Comparison of ENCODE assay signal across 1 cellular context in the genomic region with DNA sequence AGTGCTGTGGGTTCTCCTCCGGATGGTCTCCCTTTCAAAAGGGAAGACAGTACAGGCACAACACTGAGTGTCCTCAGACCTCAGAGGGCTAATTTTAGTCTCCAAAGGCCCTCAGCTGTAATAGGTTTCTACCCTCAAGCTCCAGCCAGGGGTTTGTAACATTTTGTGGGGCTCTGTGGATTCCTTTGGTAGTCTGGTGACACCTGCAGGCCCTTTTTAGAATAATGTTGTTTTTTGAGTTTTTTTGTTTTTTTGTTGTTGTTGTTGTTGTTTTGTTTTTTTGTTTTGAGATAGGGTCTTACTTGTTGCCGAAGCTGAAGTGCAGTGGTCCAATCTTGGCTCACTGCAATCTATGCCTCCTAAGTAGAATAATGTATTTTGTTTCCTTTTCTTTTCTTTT.
TF ChIP-seq lines count a peak whose summit lies in the region.

No MANE protein-coding gene starts in this region.

TF ChIP-seq in H1, 55 proteins besides CTCF, POLR2A, EP300 and RAD21 (continued from another document):
- TF ChIP-seq CTBP2 (IDR thresholded peaks at IDR 0.05; ENCODE audit: borderline replicate concordance, insufficient read depth, insufficient read length, low read length) (no peak), CHD2 (IDR thresholded peaks at IDR 0.05; ENCODE audit: low read length) (no peak), RFX5 (IDR thresholded peaks at IDR 0.05; ENCODE audit: borderline replicate concordance, low read depth, low read length) (no peak), RBBP5 (IDR thresholded peaks at IDR 0.05; ENCODE audit: borderline replicate concordance, low read depth, low read length) (no peak), BACH1 (IDR thresholded peaks at IDR 0.05; ENCODE audit: low read length) (no peak), EGR1 (IDR thresholded peaks at IDR 0.05; ENCODE audit: borderline replicate concordance, low read depth, low read length) (no peak), SIX5 (IDR thresholded peaks at IDR 0.05; ENCODE audit: low read depth, low read length) (no peak), BCL11A (IDR thresholded peaks at IDR 0.05; ENCODE audit: low read depth in 2 of 2, low read length in 2 of 2) (no peak), MAFK (IDR thresholded peaks at IDR 0.05; ENCODE audit: low read depth, low read length) (no peak), CBX8 (IDR thresholded peaks at IDR 0.05; ENCODE audit: borderline replicate concordance, low read depth, low read length) (no peak), SP1 (IDR thresholded peaks at IDR 0.05; ENCODE audit: low read depth, low read length) (no peak)
- TF ChIP-seq, protein P1, sequence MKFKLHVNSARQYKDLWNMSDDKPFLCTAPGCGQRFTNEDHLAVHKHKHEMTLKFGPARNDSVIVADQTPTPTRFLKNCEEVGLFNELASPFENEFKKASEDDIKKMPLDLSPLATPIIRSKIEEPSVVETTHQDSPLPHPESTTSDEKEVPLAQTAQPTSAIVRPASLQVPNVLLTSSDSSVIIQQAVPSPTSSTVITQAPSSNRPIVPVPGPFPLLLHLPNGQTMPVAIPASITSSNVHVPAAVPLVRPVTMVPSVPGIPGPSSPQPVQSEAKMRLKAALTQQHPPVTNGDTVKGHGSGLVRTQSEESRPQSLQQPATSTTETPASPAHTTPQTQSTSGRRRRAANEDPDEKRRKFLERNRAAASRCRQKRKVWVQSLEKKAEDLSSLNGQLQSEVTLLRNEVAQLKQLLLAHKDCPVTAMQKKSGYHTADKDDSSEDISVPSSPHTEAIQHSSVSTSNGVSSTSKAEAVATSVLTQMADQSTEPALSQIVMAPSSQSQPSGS (IDR thresholded peaks at IDR 0.05; ENCODE audit: low read length) = no peak
- TF ChIP-seq, protein P2, sequence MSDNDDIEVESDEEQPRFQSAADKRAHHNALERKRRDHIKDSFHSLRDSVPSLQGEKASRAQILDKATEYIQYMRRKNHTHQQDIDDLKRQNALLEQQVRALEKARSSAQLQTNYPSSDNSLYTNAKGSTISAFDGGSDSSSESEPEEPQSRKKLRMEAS (IDR thresholded peaks at IDR 0.05) = no peak
